16 cellular contexts compared by ENCODE assay signal in the genomic region with DNA sequence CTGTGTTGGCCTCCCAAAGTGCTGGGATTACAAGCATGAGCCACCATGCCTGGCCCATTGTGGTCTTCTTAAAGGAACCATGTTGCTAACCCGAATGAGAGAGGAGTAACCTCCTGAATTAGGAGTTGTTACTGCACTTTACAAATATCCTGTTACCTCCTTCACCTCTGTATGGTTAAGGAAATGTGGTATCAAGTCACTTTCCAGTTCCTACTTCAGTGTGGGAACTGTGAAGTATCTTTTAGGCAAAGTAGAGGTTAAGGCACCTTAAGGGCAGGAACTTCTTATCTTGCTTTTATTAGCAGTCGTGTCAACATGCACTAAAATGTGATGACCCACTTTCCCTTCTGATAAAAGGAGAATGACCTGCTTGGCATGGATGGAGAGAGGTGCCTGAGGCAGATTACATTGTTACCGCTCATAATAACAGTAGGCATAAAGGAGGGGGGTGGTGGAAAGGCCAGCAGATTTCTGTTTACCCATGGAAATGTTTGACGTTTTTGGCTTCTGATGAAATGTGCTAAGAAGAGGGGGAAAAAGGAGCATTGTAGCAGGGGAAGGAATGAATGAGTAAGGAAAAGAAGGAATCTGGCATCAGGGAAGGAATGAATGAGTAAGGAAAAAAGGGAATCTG. TPM values are rescaled to one million over a fixed set of nuclear protein-coding genes. Genes with fewer than 3 reads are reported as not detected.
DNase-seq lines count a peak whose midpoint lies in the region; ATAC-seq and TF ChIP-seq lines count a peak whose summit lies in the region.
"Had no signal": no experiment of that assay in that cellular context is flagged by ENCODE, and none has a peak within 500 bp of the region (broad histone marks: within the 10 kb centered on the region; RNA-seq: fewer than 3 reads in every experiment).

No MANE protein-coding gene starts in this region.

- no peaks in the 10 kb centered on the region for H3K9me3 Mint-ChIP-seq in HFFc6
- H3K9me3 Mint-ChIP-seq: activated naive CD8-positive, alpha-beta T cell treated with anti-CD3 and anti-CD28 coated beads, Interleukin-2, amount 10 ng/mL, durations not matched to agents 7 days and 5 days; stimulated activated memory B cell treated with anti-CD40 and anti-IgM and Interleukin-4, amounts not matched to agents 10 μg/mL and 1 μg/mL and 100 μg/mL, for 72 hours had no signal

- no peaks in the 10 kb centered on the region for H3K36me3 ChIP-seq in body of pancreas (replicated peaks in 1 of 2; ENCODE audit: insufficient read depth in 1 of 2, low read depth in 2 of 2)
- H3K36me3 ChIP-seq: colonic mucosa, WERI-Rb-1 had no signal

- no peaks in the 10 kb centered on the region for H3K27me3 Mint-ChIP-seq in HFFc6 (ENCODE audit: insufficient read depth)
- H3K27me3 Mint-ChIP-seq: activated naive CD8-positive, alpha-beta T cell treated with anti-CD3 and anti-CD28 coated beads, Interleukin-2, amount 10 ng/mL, durations not matched to agents 7 days and 5 days; stimulated activated memory B cell treated with anti-CD40 and anti-IgM and Interleukin-4, amounts not matched to agents 10 μg/mL and 1 μg/mL and 100 μg/mL, for 72 hours had no signal

- peaks cover 21% of the 10 kb centered on the region for H3K4me1 Mint-ChIP-seq in HFFc6 (ENCODE audit: low read depth)

- no peak for TF ChIP-seq POLR2A in body of pancreas (IDR thresholded peaks at IDR 0.05)

- H3K4me3 ChIP-seq in body of pancreas, result no peak overlapping the region
- H3K4me3 ChIP-seq: BLaER1 treated with 17β-estradiol and CSF1 and Interleukin-3, amounts not matched to agents 10 nM and 100 nM; colonic mucosa had no signal

- H3K27ac Mint-ChIP-seq in HFFc6, result peak overlapping the region; percentile 9
- H3K27ac Mint-ChIP-seq: activated naive CD8-positive, alpha-beta T cell treated with anti-CD3 and anti-CD28 coated beads, Interleukin-2, amount 10 ng/mL, durations not matched to agents 7 days and 5 days; stimulated activated memory B cell treated with anti-CD40 and anti-IgM and Interleukin-4, amounts not matched to agents 10 μg/mL and 1 μg/mL and 100 μg/mL, for 72 hours had no signal

- H3K4me1 ChIP-seq in body of pancreas, result peaks cover 15% of the 10 kb centered on the region
- H3K4me1 ChIP-seq: BLaER1 treated with 17β-estradiol and CSF1 and Interleukin-3, amounts not matched to agents 10 nM and 100 nM had no signal

- ATAC-seq in body of pancreas (peak; percentile 71), left lobe of liver (peak; percentile 90)
- ATAC-seq: stimulated activated memory B cell treated with anti-CD40 and anti-IgM and Interleukin-4, amounts not matched to agents 10 μg/mL and 1 μg/mL and 100 μg/mL, for 72 hours had no signal

- intact Hi-C loops in body of pancreas (cut with DNase I), result no loop called here

- TF ChIP-seq CTCF in C4-2B (conservative IDR thresholded peaks at IDR 0.05) (no peak), HFFc6 (IDR thresholded peaks at IDR 0.05) (no peak), body of pancreas (IDR thresholded peaks at IDR 0.05) (no peak)

- H3K9me3 ChIP-seq in body of pancreas, result no peaks in the 10 kb centered on the region
- H3K9me3 ChIP-seq: colonic mucosa had no signal

- no peak overlapping the region for H3K4me3 Mint-ChIP-seq in HFFc6
- H3K4me3 Mint-ChIP-seq: activated naive CD8-positive, alpha-beta T cell treated with anti-CD3 and anti-CD28 coated beads, Interleukin-2, amount 10 ng/mL, durations not matched to agents 7 days and 5 days; stimulated activated memory B cell treated with anti-CD40 and anti-IgM and Interleukin-4, amounts not matched to agents 10 μg/mL and 1 μg/mL and 100 μg/mL, for 72 hours had no signal

- DNase-seq in HFFc6 (no peak), body of pancreas (peak in 2 of 4 donors; percentile 14 to 27), left lobe of liver (ENCODE audit: low spot score) (no peak), DMS53 treated with DMSO at 0.1 percent for 48 hours (lab: John Stamatoyannopoulos, UW; ENCODE audit: unreplicated experiment) (no peak), SW480 (ENCODE audit: low spot score) (no peak), occipital lobe (lab: John Stamatoyannopoulos, UW) (no peak)
- no peak for DNase-seq in activated CD8-positive, alpha-beta memory T cell treated with anti-CD3 and anti-CD28 coated beads, Interleukin-2, amount 50 U/mL, for 48 hours
- DNase-seq: activated naive CD8-positive, alpha-beta T cell treated with anti-CD3 and anti-CD28 coated beads, Interleukin-2, amount 10 ng/mL, durations not matched to agents 7 days and 5 days; colonic mucosa; KG1; NCI-H2107; stimulated activated CD4-positive, alpha-beta T cell treated with anti-CD3 and anti-CD28 coated beads, Interleukin-4, amount 100 ng/mL, for 1 hour; WERI-Rb-1 had no signal

- H3K36me3 Mint-ChIP-seq in HFFc6 (ENCODE audit: low read depth), result peaks cover 4% of the 10 kb centered on the region; the same call in 1 of the 2 replicates

- WGBS in body of pancreas, 2 donors, result 24 to 32% methylated on average over 4 of the region's 4 CpGs

- H3K27me3 ChIP-seq in body of pancreas, result no peaks in the 10 kb centered on the region
- H3K27me3 ChIP-seq: BLaER1 treated with 17β-estradiol and CSF1 and Interleukin-3, amounts not matched to agents 10 nM and 100 nM; colonic mucosa had no signal

- H3K27ac ChIP-seq in C4-2B, result peak overlapping the region; percentile 79
- H3K27ac ChIP-seq in body of pancreas, result no peak overlapping the region
- H3K27ac ChIP-seq: BLaER1 treated with 17β-estradiol and CSF1 and Interleukin-3, amounts not matched to agents 10 nM and 100 nM; colonic mucosa; WERI-Rb-1 had no signal

RNA-seq across cellular contexts. Expression of gene FTO, which starts 28.5 kb away (rescaled TPM):
- 100 to 1,000 TPM in 5 of 6 experiments, 10 to 100 TPM in 1; 93.7 to 107 (median 105) TPM for total RNA-seq in HFFc6 (2021; fragmentation: NEBNext Ultra II Directional; extraction: Animal tissue kit (Norgen Biotek cat#: 25700))
- total RNA-seq in body of pancreas (10 to 100 TPM; 47.5 to 50.4 TPM), left lobe of liver (29.9 TPM), occipital lobe (154 TPM)

RNA-seq across cellular contexts. Expression of gene RPGRIP1L, which starts 28.8 kb away (rescaled TPM):
- 10 to 100 TPM; 16.3 to 19.1 (median 18.4) TPM for total RNA-seq in HFFc6 (2021; fragmentation: NEBNext Ultra II Directional; extraction: Animal tissue kit (Norgen Biotek cat#: 25700))
- total RNA-seq in body of pancreas (1 to 10 TPM; 2.9 to 4.3 TPM), left lobe of liver (1.1 TPM), occipital lobe (23.6 TPM)
